17 cellular contexts compared by ENCODE assay signal in the genomic region with DNA sequence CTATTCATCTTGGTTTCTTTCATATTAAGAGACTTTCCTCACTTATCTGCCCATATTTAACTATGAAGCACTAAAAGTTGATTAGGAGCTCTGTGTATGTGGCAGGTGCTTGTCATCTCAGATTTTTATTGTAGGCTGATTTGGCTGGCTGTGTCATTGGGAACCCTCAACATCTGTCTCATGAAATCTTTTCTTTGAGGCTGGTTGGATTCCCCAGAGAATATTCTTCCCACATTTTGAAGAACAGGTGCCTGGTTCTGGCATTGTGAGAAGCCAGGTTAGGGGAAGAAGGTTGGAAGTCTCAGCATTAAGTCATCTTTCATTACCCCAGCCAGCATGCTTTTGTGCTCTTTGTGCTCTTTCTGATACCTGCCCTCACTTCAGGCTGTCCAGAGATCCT. TPM values are rescaled to one million over a fixed set of nuclear protein-coding genes. Genes with fewer than 3 reads are reported as not detected.
DNase-seq lines count a peak whose midpoint lies in the region; ATAC-seq and TF ChIP-seq lines count a peak whose summit lies in the region.
"Had no signal": no experiment of that assay in that cellular context is flagged by ENCODE, and none has a peak within 500 bp of the region (broad histone marks: within the 10 kb centered on the region; RNA-seq: fewer than 3 reads in every experiment).

No MANE protein-coding gene starts in this region.

- H3K9me3 Mint-ChIP-seq in nephron: no peaks in the 10 kb centered on the region

- peak overlapping the region in 2 of 3 experiments; percentile 43 to 53 for H3K27ac Mint-ChIP-seq in nephron

- H3K27me3 Mint-ChIP-seq in nephron (ENCODE audit: low read depth): no peaks in the 10 kb centered on the region

- ATAC-seq in GM19452 (IDR thresholded peaks at IDR 0.05; ENCODE audit: unreplicated experiment) (no peak), omental fat pad (ENCODE audit: low FRiP score) (no peak)
- ATAC-seq: HepG2 had no signal

- no peaks in the 10 kb centered on the region for H3K36me3 Mint-ChIP-seq in nephron (ENCODE audit: low read depth)

- H3K4me3 Mint-ChIP-seq in nephron: no peak overlapping the region

- H3K4me1 Mint-ChIP-seq in nephron: peaks cover 36% of the 10 kb centered on the region

- H3K27ac ChIP-seq in VCaP: peak overlapping the region; percentile 83
- H3K27ac ChIP-seq: BLaER1 treated with 17β-estradiol and CSF1 and Interleukin-3, amounts not matched to agents 10 nM and 100 nM; RWPE1; SJSA1 had no signal

- TF ChIP-seq CTCF in VCaP (conservative IDR thresholded peaks at IDR 0.05) (no peak), nephron (IDR thresholded peaks at IDR 0.05; ENCODE audit: unreplicated experiment in 3 of 3) (no peak), omental fat pad (IDR thresholded peaks at IDR 0.05) (no peak)

- DNase-seq in NCI-H1105 (lab: John Stamatoyannopoulos, UW) (peak; percentile 7), NCI-H1105 treated with DMSO at 0.1 percent for 48 hours (lab: John Stamatoyannopoulos, UW) (no peak), NCI-H187 treated with DMSO at 0.1 percent for 48 hours (lab: John Stamatoyannopoulos, UW) (peak; percentile 55), omental fat pad (ENCODE audit: low spot score) (no peak)
- DNase-seq in activated CD4-positive, alpha-beta T cell treated with anti-CD3 and anti-CD28 coated beads, Interleukin-2, amount 50 U/mL, for 4 hours: no peak
- DNase-seq: DMS153; H7; NCI-H526; NK-92 treated with Interleukin-12 subunit alpha and Interleukin-12 subunit beta, amount 100 ng/mL, for 24 hours; OCI-M1 had no signal

RNA-seq across cellular contexts. Expression of a gene that starts 37.1 kb away (rescaled TPM):
- total RNA-seq in omental fat pad: 10 to 100 TPM; 14.3 to 25.5 (median 17.8) TPM

Comparison
In these comparisons a context has a peak if more than half of its experiments do, and no peak if none do; other contexts are left out.
1. DNase-seq: peak in NCI-H1105 (single experiment) and NCI-H187 treated with DMSO at 0.1 percent for 48 hours (single experiment); none in NCI-H1105 treated with DMSO at 0.1 percent for 48 hours (single experiment), activated CD4-positive, alpha-beta T cell treated with anti-CD3 and anti-CD28 coated beads, Interleukin-2, amount 50 U/mL, for 4 hours (0 of 2) and omental fat pad (single experiment).